Comparison of ENCODE assay signal across 7 cellular contexts in the genomic region with DNA sequence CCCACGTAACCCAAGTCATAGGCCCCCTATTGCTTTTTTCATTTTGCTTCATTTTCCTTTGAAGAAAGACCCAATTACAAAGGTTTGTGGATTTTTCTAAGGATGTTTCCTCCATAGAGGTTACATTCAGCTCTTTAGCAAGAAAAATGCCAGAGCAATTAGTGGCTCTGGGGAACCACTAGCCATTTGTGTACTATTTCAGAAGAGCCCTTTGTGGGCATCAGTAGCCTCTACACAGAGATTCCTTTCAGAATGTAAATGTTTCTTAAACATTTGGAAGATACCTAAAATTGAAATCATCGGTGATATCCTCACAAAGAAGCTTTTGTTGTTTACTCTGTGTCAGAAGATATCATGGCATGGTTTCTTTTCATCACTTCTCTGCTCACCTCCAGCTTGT.
"Had no signal": no experiment of that assay in that cellular context is flagged by ENCODE, and none has a peak within 500 bp of the region (broad histone marks: within the 10 kb centered on the region; RNA-seq: fewer than 3 reads in every experiment).

No MANE protein-coding gene starts in this region.

- H3K4me3 Mint-ChIP-seq: HFFc6, IgD-negative memory B cell had no signal

- H3K27me3 Mint-ChIP-seq: IgD-negative memory B cell had no signal

- H3K4me1 Mint-ChIP-seq: IgD-negative memory B cell had no signal

- DNase-seq: GM23248, GOT3, H7, HFFc6 had no signal

- H3K27ac Mint-ChIP-seq: HFFc6, IgD-negative memory B cell had no signal

- H3K4me3 ChIP-seq: GM23248, HAP-1 had no signal

- H3K9me3 ChIP-seq: HAP-1 had no signal

- H3K4me1 ChIP-seq: HAP-1 had no signal

- H3K36me3 ChIP-seq: HAP-1 had no signal

- H3K9me3 Mint-ChIP-seq: IgD-negative memory B cell had no signal

- H3K27ac ChIP-seq: GM23248, HL-60 had no signal

- H3K36me3 Mint-ChIP-seq: IgD-negative memory B cell had no signal
